In the genomic region with DNA sequence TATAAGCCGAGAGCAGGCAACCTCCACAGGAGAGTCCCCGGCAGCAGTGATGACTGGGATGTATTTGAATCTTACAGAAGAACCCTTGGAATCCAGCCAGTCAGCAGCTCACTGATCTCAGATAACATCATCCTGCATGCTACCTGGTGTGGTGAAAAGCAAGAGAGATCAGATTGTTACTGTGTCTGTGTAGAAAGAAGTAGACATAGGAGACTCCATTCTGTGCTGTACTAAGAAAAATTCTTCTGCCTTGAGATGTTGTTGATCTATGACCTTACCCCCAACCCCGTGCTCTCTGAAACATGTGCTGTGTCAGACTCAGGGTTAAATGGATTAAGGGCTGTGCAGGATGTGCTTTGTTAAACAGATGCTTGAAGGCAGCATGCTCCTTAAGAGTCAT, we compare ENCODE assay signal across 8 cellular contexts. TPM values are rescaled to one million over a fixed set of nuclear protein-coding genes. Genes with fewer than 3 reads are reported as not detected.
DNase-seq lines count a peak whose midpoint lies in the region; TF ChIP-seq lines count a peak whose summit lies in the region.
"Not testable (repeated sequence)": the region's sequence is repeated elsewhere in the genome, so short reads cannot be mapped to it uniquely, and the experiment has no call there.

No MANE protein-coding gene starts in this region.

- TF ChIP-seq EP300 in SK-N-SH (IDR thresholded peaks at IDR 0.05; ENCODE audit: borderline replicate concordance in 1 of 2, low read depth in 1 of 2, low read length in 1 of 2): not testable (repeated sequence)

- intact Hi-C loops in activated naive CD4-positive, alpha-beta T cell treated with anti-CD3 and anti-CD28 coated beads for 36 hours (cut with micrococcal nuclease): not testable (repeated sequence)

- DNase-seq in EH (ENCODE audit: low read depth): peak; percentile 5
- peak; percentile 32 for DNase-seq in LNCaP clone FGC (ENCODE audit: low read depth)
- peak; percentile 24 for DNase-seq in NCI-H2196 treated with DMSO at 0.1 percent for 48 hours (lab: John Stamatoyannopoulos, UW; ENCODE audit: unreplicated experiment)
- DNase-seq in SK-N-SH: peak; percentile 46
- DNase-seq in activated naive CD4-positive, alpha-beta T cell treated with anti-CD3 and anti-CD28 coated beads for 36 hours: peak; percentile 39
- DNase-seq in fibroblast of villous mesenchyme (ENCODE audit: low read depth): peak; percentile 35
- peak; percentile 18 for DNase-seq in mesenteric fat pad (ENCODE audit: low spot score)
- peak; percentile 40 for DNase-seq in type B pancreatic cell (ENCODE audit: extremely low spot score, unreplicated experiment)

- WGBS in SK-N-SH (ENCODE audit: low lambda C conversion rate): 74% methylated on average over 3 of the region's 3 CpGs

- H3F3A ChIP-seq in SK-N-SH (replicated peaks; ENCODE audit: insufficient read depth): not testable (repeated sequence)

- H4K20me1 ChIP-seq in SK-N-SH (ENCODE audit: insufficient read depth): not testable (repeated sequence)

- POLR2A ChIA-PET in SK-N-SH (lab: Yijun Ruan, JAX): not testable (repeated sequence)

- not testable (repeated sequence) for H3K9ac ChIP-seq in SK-N-SH

- TF ChIP-seq CTCF in LNCaP clone FGC (IDR thresholded peaks at IDR 0.05; ENCODE audit: control insufficient read depth, extremely low read depth, insufficient read depth); SK-N-SH (IDR thresholded peaks at IDR 0.05); fibroblast of villous mesenchyme (IDR thresholded peaks at IDR 0.05; ENCODE audit: insufficient read depth, low read depth, low read length); type B pancreatic cell (conservative IDR thresholded peaks at IDR 0.05): not testable (repeated sequence)

- H2AFZ ChIP-seq in SK-N-SH (ENCODE audit: low read depth): not testable (repeated sequence)

- not testable (repeated sequence) for H3K79me2 ChIP-seq in SK-N-SH (ENCODE audit: insufficient read depth)

- CTCF ChIA-PET in SK-N-SH (lab: Yijun Ruan, JAX): interaction anchor here (1.0 kb wide), 1 partner anchor 44 kb away, joined by 4 read pairs; no protein-coding TSS in a partner anchor
- CTCF ChIA-PET in activated naive CD4-positive, alpha-beta T cell treated with anti-CD3 and anti-CD28 coated beads for 36 hours (lab: Charles Lee): interaction anchor here (0.6 kb wide), 1 partner anchor 10 kb away, joined by 4 read pairs; no protein-coding TSS in a partner anchor

- not testable (repeated sequence) for H3K4me3 Mint-ChIP-seq in activated naive CD4-positive, alpha-beta T cell treated with anti-CD3 and anti-CD28 coated beads for 36 hours; type B pancreatic cell

- peaks cover 45% of the 10 kb centered on the region for H3K4me1 Mint-ChIP-seq in activated naive CD4-positive, alpha-beta T cell treated with anti-CD3 and anti-CD28 coated beads for 36 hours (ENCODE audit: low read depth)
- peaks cover 43% of the 10 kb centered on the region for H3K4me1 Mint-ChIP-seq in type B pancreatic cell (ENCODE audit: unreplicated experiment)

- H3K9me2 ChIP-seq in SK-N-SH: not testable (repeated sequence)

- not testable (repeated sequence) for H3K27me3 ChIP-seq in SK-N-SH (ENCODE audit: insufficient read depth)

- H3K27me3 Mint-ChIP-seq in activated naive CD4-positive, alpha-beta T cell treated with anti-CD3 and anti-CD28 coated beads for 36 hours (ENCODE audit: low read depth): not testable (repeated sequence)
- peaks cover 15% of the 10 kb centered on the region for H3K27me3 Mint-ChIP-seq in type B pancreatic cell

- not testable (repeated sequence) for H3K4me3 ChIP-seq in LNCaP clone FGC (ENCODE audit: low read depth, low read length); SK-N-SH (ENCODE audit: low read depth in 2 of 2, low read length in 1 of 2); fibroblast of villous mesenchyme (ENCODE audit: low read depth, low read length)

- H3K27ac Mint-ChIP-seq in activated naive CD4-positive, alpha-beta T cell treated with anti-CD3 and anti-CD28 coated beads for 36 hours: peak overlapping the region; percentile 27
- peak overlapping the region; percentile 40 for H3K27ac Mint-ChIP-seq in type B pancreatic cell

- H3K4me1 ChIP-seq in SK-N-SH (ENCODE audit: control insufficient read depth in 1 of 2, insufficient read depth in 2 of 2, low read depth in 1 of 2, low read length in 1 of 2): peaks cover 0 to 17% of the 10 kb centered on the region in 2 experiments; a peak in 1 of 4 replicates

- H3K27ac ChIP-seq in SK-N-SH (ENCODE audit: low read depth in 2 of 2, low read length in 1 of 2): not testable (repeated sequence)

- not testable (repeated sequence) for H3K9me3 Mint-ChIP-seq in activated naive CD4-positive, alpha-beta T cell treated with anti-CD3 and anti-CD28 coated beads for 36 hours; type B pancreatic cell

- H3K36me3 ChIP-seq in SK-N-SH (replicated peaks in 1 of 2; ENCODE audit: control insufficient read depth in 1 of 2, insufficient read depth in 2 of 2, low read length in 1 of 2): not testable (repeated sequence)

- H3K9me3 ChIP-seq in SK-N-SH: not testable (repeated sequence)

- TF ChIP-seq RAD21 in SK-N-SH (IDR thresholded peaks at IDR 0.05; ENCODE audit: low read length): not testable (repeated sequence)

- not testable (repeated sequence) for H3K4me2 ChIP-seq in SK-N-SH

- H3K36me3 Mint-ChIP-seq in activated naive CD4-positive, alpha-beta T cell treated with anti-CD3 and anti-CD28 coated beads for 36 hours (ENCODE audit: low read depth); type B pancreatic cell: not testable (repeated sequence)

TF ChIP-seq in SK-N-SH, 30 proteins besides CTCF, POLR2A, EP300 and RAD21:
- peak; percentile 80 for TF ChIP-seq GATA2 (CRISPR knock-in tag; IDR thresholded peaks at IDR 0.05)

RNA-seq across cellular contexts. Expression of a gene that starts 5.4 kb away (rescaled TPM):
- 0.19 and 0.28 TPM in 2 replicates for polyA plus RNA-seq in SK-N-SH (2012; rRNA removed)
- 0.19 and 0.24 TPM in 2 replicates for polyA plus RNA-seq in SK-N-SH (2012; cell fraction: cytosol; rRNA removed)
- 0.19 and 0.23 TPM in 2 replicates for polyA plus RNA-seq in SK-N-SH (2012; cell fraction: nucleus; rRNA removed)
- 10 to 100 TPM; 72.2 to 75.8 TPM for total RNA-seq in activated naive CD4-positive, alpha-beta T cell treated with anti-CD3 and anti-CD28 coated beads for 36 hours
- total RNA-seq in fibroblast of villous mesenchyme (15.1 and 17.3 TPM in 2 replicates), mesenteric fat pad (17.4 TPM), type B pancreatic cell (ENCODE audit: low replicate concordance) (6.0 and 6.5 TPM in 2 replicates)
